23 cellular contexts compared by ENCODE assay signal in the genomic region with DNA sequence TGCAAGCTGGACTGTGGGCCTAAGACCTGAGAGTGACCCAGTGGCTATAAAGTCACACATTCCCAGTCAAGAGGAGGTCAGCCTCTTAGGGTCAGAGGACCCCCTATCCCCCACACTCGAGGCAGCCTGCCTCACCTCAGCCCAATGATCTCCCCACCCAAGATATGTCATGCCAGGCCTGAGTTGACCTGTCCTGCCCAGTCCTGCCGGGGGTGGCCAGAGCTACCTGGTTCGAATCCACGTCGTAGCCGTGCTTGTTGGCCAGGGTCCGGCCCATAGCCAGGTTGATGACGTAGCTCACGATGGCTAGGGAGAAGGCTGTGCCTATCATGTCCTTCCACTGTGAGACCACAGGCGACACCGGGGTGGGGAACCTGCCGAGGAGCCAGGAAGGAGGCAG. TPM values are rescaled to one million over a fixed set of nuclear protein-coding genes. Genes with fewer than 3 reads are reported as not detected.
"Had no signal": no experiment of that assay in that cellular context is flagged by ENCODE, and none has a peak within 500 bp of the region (broad histone marks: within the 10 kb centered on the region; RNA-seq: fewer than 3 reads in every experiment).

No MANE protein-coding gene starts in this region.

- H3K36me3 ChIP-seq: left lung, pancreas, vagina had no signal

- DNase-seq: activated CD4-positive, alpha-beta memory T cell treated with anti-CD3 and anti-CD28 coated beads for 36 hours; activated CD4-positive, alpha-beta T cell treated with anti-CD3 and anti-CD28 coated beads, Interleukin-2, amount 10 ng/mL, durations not matched to agents 24 days and 14 days; activated CD4-positive, CD25-positive, alpha-beta regulatory T cell treated with anti-CD3 and anti-CD28 coated beads, Interleukin-2, amount 50 U/mL, for 72 hours; activated CD8-positive, alpha-beta memory T cell treated with anti-CD3 and anti-CD28 coated beads, Interleukin-2, amount 50 U/mL, for 4 hours; activated naive CD4-positive, alpha-beta T cell; activated T-cell treated with anti-CD3 and anti-CD28 coated beads, Interleukin-2, amount 50 U/mL, for 1 hour; endodermal cell; foreskin fibroblast; kidney glomerular epithelial cell; left lung; nephron progenitor cell; psoas muscle; stimulated activated CD4-positive, alpha-beta T cell treated with anti-CD3 and anti-CD28 coated beads, Interleukin-2, amount 100 ng/mL, for 48 hours; stimulated activated naive CD4-positive, alpha-beta T cell treated with Interleukin-2 at 50 U/mL for 16 hours; T-helper 2 cell had no signal

- H3K27me3 ChIP-seq: body of pancreas, left lung, pancreas, vagina had no signal

- ATAC-seq: activated naive CD4-positive, alpha-beta T cell treated with anti-CD3 and anti-CD28 coated beads, Interleukin-2, amount 50 U/mL, for 72 hours; body of pancreas; esophagus mucosa; left lung; pancreas; psoas muscle had no signal

- H3K27ac ChIP-seq: body of pancreas, left lung, pancreas, psoas muscle, vagina had no signal

- H3K4me1 ChIP-seq: pancreas, vagina had no signal

- H3K4me3 ChIP-seq: body of pancreas, left lung, lung, pancreas, psoas muscle, vagina had no signal

- H3K9me3 ChIP-seq: body of pancreas, left lung, pancreas, psoas muscle, vagina had no signal

- FAIRE-seq: pancreas had no signal

RNA-seq across cellular contexts. Expression of gene SLC26A9, which starts 15.6 kb away (rescaled TPM):
- total RNA-seq: activated CD4-positive, alpha-beta memory T cell treated with anti-CD3 and anti-CD28 coated beads for 36 hours; activated CD4-positive, alpha-beta T cell treated with anti-CD3 and anti-CD28 coated beads, Interleukin-2, amount 10 ng/mL, durations not matched to agents 24 days and 14 days; activated CD8-positive, alpha-beta memory T cell treated with anti-CD3 and anti-CD28 coated beads for 36 hours; activated naive CD4-positive, alpha-beta T cell treated with anti-CD3 and anti-CD28 coated beads, Interleukin-2, amount 50 U/mL, for 72 hours; chondrocyte had no signal
